Comparison of ENCODE assay signal across 32 cellular contexts in genomic region chr10:52911163-52911562, GRCh38.
"Had no signal": no experiment of that assay in that cellular context is flagged by ENCODE, and none has a peak within 500 bp of the region (broad histone marks: within the 10 kb centered on the region; RNA-seq: fewer than 3 reads in every experiment).

No MANE protein-coding gene starts in this region.

- H3K27ac Mint-ChIP-seq: naive thymus-derived CD8-positive, alpha-beta T cell; natural killer cell treated with Interleukin-12 subunit alpha and Interleukin-12 subunit beta and Interleukin-15 and Interleukin-18, amount 100 ng/mL, for 72 hours; nephron progenitor cell; progenitor cell of endocrine pancreas; stimulated activated memory B cell treated with anti-CD40 and anti-IgM and Interleukin-4, amounts not matched to agents 10 μg/mL and 1 μg/mL and 100 μg/mL, for 72 hours; stimulated activated naive CD8-positive, alpha-beta T cell treated with anti-CD3 and anti-CD28 coated beads, Interleukin-15, amount 100 ng/mL, for 72 hours; type B pancreatic cell had no signal

- H3K36me3 Mint-ChIP-seq: naive thymus-derived CD8-positive, alpha-beta T cell; natural killer cell treated with Interleukin-12 subunit alpha and Interleukin-12 subunit beta and Interleukin-15 and Interleukin-18, amount 100 ng/mL, for 72 hours; stimulated activated memory B cell treated with anti-CD40 and anti-IgM and Interleukin-4, amounts not matched to agents 10 μg/mL and 1 μg/mL and 100 μg/mL, for 72 hours; type B pancreatic cell had no signal

- H3K4me1 Mint-ChIP-seq: naive thymus-derived CD8-positive, alpha-beta T cell; neural crest cell; stimulated activated memory B cell treated with anti-CD40 and anti-IgM and Interleukin-4, amounts not matched to agents 10 μg/mL and 1 μg/mL and 100 μg/mL, for 72 hours; stimulated activated naive CD8-positive, alpha-beta T cell treated with anti-CD3 and anti-CD28 coated beads, Interleukin-15, amount 100 ng/mL, for 72 hours had no signal

- H3K4me3 Mint-ChIP-seq: naive thymus-derived CD8-positive, alpha-beta T cell; natural killer cell treated with Interleukin-12 subunit alpha and Interleukin-12 subunit beta and Interleukin-15 and Interleukin-18, amount 100 ng/mL, for 72 hours; nephron progenitor cell; neural crest cell; stimulated activated memory B cell treated with anti-CD40 and anti-IgM and Interleukin-4, amounts not matched to agents 10 μg/mL and 1 μg/mL and 100 μg/mL, for 72 hours; stimulated activated naive CD8-positive, alpha-beta T cell treated with anti-CD3 and anti-CD28 coated beads, Interleukin-15, amount 100 ng/mL, for 72 hours; type B pancreatic cell had no signal

- H3K4me1 ChIP-seq: pancreas, psoas muscle, spleen, suprapubic skin, testis, tibial artery, transverse colon, upper lobe of right lung, uterus had no signal

- H3K4me2 ChIP-seq: smooth muscle cell had no signal

- H3K27ac ChIP-seq: neutrophil, pancreas, psoas muscle, skin epidermis, spleen, suprapubic skin, testis, tibial artery, transverse colon, upper lobe of right lung, uterus had no signal

- H3K36me3 ChIP-seq: neutrophil, pancreas, spleen, suprapubic skin, tibial artery, transverse colon, upper lobe of right lung, uterus had no signal

- H3K9me3 Mint-ChIP-seq: nephron progenitor cell; neural crest cell; stimulated activated memory B cell treated with anti-CD40 and anti-IgM and Interleukin-4, amounts not matched to agents 10 μg/mL and 1 μg/mL and 100 μg/mL, for 72 hours; stimulated activated naive CD8-positive, alpha-beta T cell treated with anti-CD3 and anti-CD28 coated beads, Interleukin-15, amount 100 ng/mL, for 72 hours; type B pancreatic cell had no signal

- ATAC-seq: naive thymus-derived CD8-positive, alpha-beta T cell; natural killer cell treated with Interleukin-12 subunit alpha and Interleukin-12 subunit beta and Interleukin-15 and Interleukin-18, amount 100 ng/mL, for 72 hours; pancreas; psoas muscle; right cardiac atrium; sciatic nerve; stimulated activated memory B cell treated with anti-CD40 and anti-IgM and Interleukin-4, amounts not matched to agents 10 μg/mL and 1 μg/mL and 100 μg/mL, for 72 hours; stimulated activated naive CD8-positive, alpha-beta T cell treated with anti-CD3 and anti-CD28 coated beads, Interleukin-15, amount 100 ng/mL, for 72 hours; stimulated activated naive CD8-positive, alpha-beta T cell treated with anti-CD3 and anti-CD28 coated beads, Interleukin-15, Interleukin-2, amounts not matched to agents 100 U/mL and 50 U/mL, for 24 hours; upper lobe of right lung had no signal

- DNase-seq: naive thymus-derived CD8-positive, alpha-beta T cell; nephron progenitor cell; nucleus accumbens; pancreas; posterior cingulate gyrus; psoas muscle; right cardiac atrium; spleen; stimulated activated CD4-positive, alpha-beta T cell treated with anti-CD3 and anti-CD28 coated beads, Interleukin-12 subunit alpha, Interleukin-12 subunit beta, amount 100 ng/mL, for 4 hours; stimulated activated CD4-positive, alpha-beta T cell treated with anti-CD3 and anti-CD28 coated beads, Interleukin-1b, Interleukin-23, amount 100 ng/mL, for 48 hours; stimulated activated CD4-positive, alpha-beta T cell treated with anti-CD3 and anti-CD28 coated beads, Interleukin-4, amount 100 ng/mL, for 1 hour; stimulated activated CD4-positive, alpha-beta T cell treated with anti-CD3 and anti-CD28 coated beads, Interleukin-4, amount 100 ng/mL, for 4 hours; stimulated activated CD8-positive, alpha-beta memory T cell treated with anti-CD3 and anti-CD28 coated beads, Interleukin-4, amount 100 ng/mL, for 48 hours; stimulated activated naive CD4-positive, alpha-beta T cell; stimulated activated naive CD8-positive, alpha-beta T cell treated with anti-CD3 and anti-CD28 coated beads, Interleukin-15, amount 100 ng/mL, for 72 hours; stimulated activated naive CD8-positive, alpha-beta T cell treated with anti-CD3 and anti-CD28 coated beads, Interleukin-15, Interleukin-2, amounts not matched to agents 100 U/mL and 50 U/mL, for 24 hours; substantia nigra; testis; tibial artery; transverse colon; upper lobe of right lung; uterus had no signal

- H3K27me3 Mint-ChIP-seq: naive thymus-derived CD8-positive, alpha-beta T cell; natural killer cell treated with Interleukin-12 subunit alpha and Interleukin-12 subunit beta and Interleukin-15 and Interleukin-18, amount 100 ng/mL, for 72 hours; progenitor cell of endocrine pancreas; stimulated activated memory B cell treated with anti-CD40 and anti-IgM and Interleukin-4, amounts not matched to agents 10 μg/mL and 1 μg/mL and 100 μg/mL, for 72 hours; stimulated activated naive CD8-positive, alpha-beta T cell treated with anti-CD3 and anti-CD28 coated beads, Interleukin-15, amount 100 ng/mL, for 72 hours; type B pancreatic cell had no signal

- H3K27me3 ChIP-seq: neutrophil, pancreas, spleen, suprapubic skin, testis, tibial artery, transverse colon, upper lobe of right lung, uterus had no signal

- H3K9me3 ChIP-seq: neutrophil, pancreas, psoas muscle, spleen, suprapubic skin, testis, tibial artery, transverse colon, upper lobe of right lung, uterus had no signal

- H3K4me3 ChIP-seq: pancreas, psoas muscle, skin epidermis, smooth muscle cell, spleen, suprapubic skin, testis, tibial artery, transverse colon, upper lobe of right lung, uterus had no signal

- FAIRE-seq: pancreas had no signal
